1 cellular context compared by ENCODE assay signal in the genomic region with DNA sequence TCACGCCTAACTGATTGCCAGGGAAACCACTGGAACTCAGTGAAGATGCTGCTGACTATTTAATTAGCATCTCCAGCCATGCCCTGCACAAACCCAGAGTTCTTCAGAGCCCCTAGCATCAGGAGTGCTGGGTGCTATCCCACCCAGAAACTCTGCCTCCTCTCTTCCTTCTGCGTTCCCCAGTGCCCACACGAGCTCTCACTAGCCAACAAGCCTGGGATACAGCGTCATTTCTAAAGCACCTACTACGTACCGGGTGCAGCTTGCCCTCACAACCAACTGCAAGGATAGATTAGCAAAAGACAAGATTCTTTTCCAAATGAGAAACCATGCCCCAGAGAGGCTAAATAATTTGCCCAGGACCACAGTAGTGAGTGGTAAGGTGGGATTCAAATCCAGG.
A peak's percentile ranks its signal among the peaks of the same experiment; 100 is the strongest.
TF ChIP-seq lines count a peak whose summit lies in the region.

No MANE protein-coding gene starts in this region.

TF ChIP-seq in K562, 482 proteins besides CTCF, POLR2A, EP300 and RAD21:
- TF ChIP-seq ZBTB43 (CRISPR knock-in tag; IDR thresholded peaks at IDR 0.05) (no peak), ZNF347 (CRISPR knock-in tag; IDR thresholded peaks at IDR 0.05; ENCODE audit: low read depth) (no peak), ZKSCAN1 (IDR thresholded peaks at IDR 0.05; ENCODE audit: low read depth, low read length) (peak; percentile 75)
TF ChIP-seq in K562: peak in this region for 1.
